15 cellular contexts compared by ENCODE assay signal in genomic region chr3:161649900-161650484, GRCh38.
"Had no signal": no experiment of that assay in that cellular context is flagged by ENCODE, and none has a peak within 500 bp of the region (broad histone marks: within the 10 kb centered on the region; RNA-seq: fewer than 3 reads in every experiment).

No MANE protein-coding gene starts in this region.

- H3K4me3 Mint-ChIP-seq: brain; central memory CD8-positive, alpha-beta T cell; neural progenitor cell; stimulated activated naive CD8-positive, alpha-beta T cell treated with anti-CD3 and anti-CD28 coated beads, Interleukin-15, Interleukin-2, amounts not matched to agents 100 ng/mL and 50 ng/mL, for 24 hours had no signal

- DNase-seq: activated CD4-positive, CD25-positive, alpha-beta regulatory T cell; activated naive CD4-positive, alpha-beta T cell treated with anti-CD3 and anti-CD28 coated beads, Interleukin-2, amount 50 U/mL, for 16 hours; activated T-cell treated with anti-CD3 and anti-CD28 coated beads, Interleukin-2, amount 50 U/mL, for 1 hour; adrenal gland; cortex of kidney; effector memory CD4-positive, alpha-beta T cell; pancreas; stimulated activated CD4-positive, alpha-beta T cell treated with anti-CD3 and anti-CD28 coated beads, Interleukin-4, amount 100 ng/mL, for 1 hour; testis had no signal

- H2AFZ ChIP-seq: neural progenitor cell had no signal

- H3K27me3 ChIP-seq: adrenal gland, gastroesophageal sphincter, neural progenitor cell, pancreas, testis had no signal

- H3K27me3 Mint-ChIP-seq: brain; central memory CD8-positive, alpha-beta T cell; stimulated activated naive CD8-positive, alpha-beta T cell treated with anti-CD3 and anti-CD28 coated beads, Interleukin-15, Interleukin-2, amounts not matched to agents 100 ng/mL and 50 ng/mL, for 24 hours had no signal

- H3K9me3 ChIP-seq: adrenal gland, gastroesophageal sphincter, pancreas, testis had no signal

- H3K36me3 Mint-ChIP-seq: brain, neural progenitor cell had no signal

- H3K4me1 ChIP-seq: adrenal gland, gastroesophageal sphincter, neural progenitor cell, pancreas, testis had no signal

- H3K9ac ChIP-seq: neural progenitor cell had no signal

- H3K27ac Mint-ChIP-seq: brain; neural progenitor cell; stimulated activated naive CD8-positive, alpha-beta T cell treated with anti-CD3 and anti-CD28 coated beads, Interleukin-15, Interleukin-2, amounts not matched to agents 100 ng/mL and 50 ng/mL, for 24 hours had no signal

- H3K4me2 ChIP-seq: neural progenitor cell had no signal

- H3K27ac ChIP-seq: adrenal gland, gastroesophageal sphincter, neural progenitor cell, pancreas, testis had no signal

- ATAC-seq: gastroesophageal sphincter, pancreas had no signal

- H3K36me3 ChIP-seq: adrenal gland, gastroesophageal sphincter, neural progenitor cell, pancreas had no signal

- H3K4me1 Mint-ChIP-seq: central memory CD8-positive, alpha-beta T cell had no signal

- H3K4me3 ChIP-seq: adrenal gland, gastroesophageal sphincter, neural progenitor cell, pancreas, testis had no signal

- FAIRE-seq: pancreas, TTC549 had no signal
